In genomic region chr2:124586210-124586609, GRCh38 we compare ENCODE assay signal across 8 cellular contexts.
"Had no signal": no experiment of that assay in that cellular context is flagged by ENCODE, and none has a peak within 500 bp of the region (broad histone marks: within the 10 kb centered on the region; RNA-seq: fewer than 3 reads in every experiment).

No MANE protein-coding gene starts in this region.

- H3K36me3 ChIP-seq: HAP-1 had no signal

- H3K4me3 ChIP-seq: GM23248, GM23338, HAP-1 had no signal

- DNase-seq: GM23248, GOT3, H7, H9, HCEC 1CT, HFFc6 had no signal

- H3K9me3 ChIP-seq: HAP-1 had no signal

- H3K27ac ChIP-seq: GM23248 had no signal

- H3K4me1 ChIP-seq: HAP-1 had no signal
